8 cellular contexts compared by ENCODE assay signal in genomic region chr4:6472387-6473263, GRCh38. TPM values are rescaled to one million over a fixed set of nuclear protein-coding genes. Genes with fewer than 3 reads are reported as not detected.
DNase-seq lines count a peak whose midpoint lies in the region; ATAC-seq, FAIRE-seq and TF ChIP-seq lines count a peak whose summit lies in the region.

TSS of gene PPP2R2C (minus strand) at chr4:6472614. CDS start at chr4:6472229, 385 bp downstream.

- no peaks in the 10 kb centered on the region for H3K4me1 ChIP-seq in right cardiac atrium (ENCODE audit: control insufficient read depth, insufficient read depth, low read length)
- H3K4me1 ChIP-seq in smooth muscle cell (ENCODE audit: low read depth) = peaks cover 11% of the 10 kb centered on the region

- DNase-seq in NCI-H345 (lab: John Stamatoyannopoulos, UW) = peak; percentile 19
- no peak for DNase-seq in NCI-H345 treated with DMSO at 0.1 percent for 48 hours (lab: John Stamatoyannopoulos, UW; ENCODE audit: unreplicated experiment)
- DNase-seq in T-helper 17 cell = no peak
- DNase-seq in right cardiac atrium = no peak
- no peak for DNase-seq in smooth muscle cell (lab: John Stamatoyannopoulos, UW; ENCODE audit: unreplicated experiment)
- DNase-seq in H54 (ENCODE audit: insufficient read length, low spot score) = no peak

- no peak within 1 kb of the TSS for H2AFZ ChIP-seq in smooth muscle cell (ENCODE audit: low read depth)

- H3K9me3 ChIP-seq in T-helper 17 cell (ENCODE audit: control insufficient read depth, low read length, poor library complexity, severe bottlenecking) (no peaks in the 10 kb centered on the region), right cardiac atrium (ENCODE audit: control insufficient read depth, low read length) (no peaks in the 10 kb centered on the region), smooth muscle cell (replicated peaks; ENCODE audit: low read depth) (no peaks in the 10 kb centered on the region)

- intact Hi-C loops in right cardiac atrium (cut with DNase I) = no loop called here

- H3K27ac ChIP-seq in right cardiac atrium (ENCODE audit: low read length) (no peak within 1 kb of the TSS), smooth muscle cell (ENCODE audit: low read depth) (no peak within 1 kb of the TSS)

- H3K27me3 ChIP-seq in right cardiac atrium (ENCODE audit: control insufficient read depth, insufficient read depth) (no peaks in the 10 kb centered on the region), smooth muscle cell (ENCODE audit: low read depth) (peaks cover 67% of the 10 kb centered on the region)

- FAIRE-seq in H54 (lab: Jason Lieb, UNC) = no peak

- ATAC-seq in T-helper 17 cell (no peak), right cardiac atrium (no peak), GM21447 (IDR thresholded peaks at IDR 0.05; ENCODE audit: unreplicated experiment) (no peak), GM19452 (IDR thresholded peaks at IDR 0.05; ENCODE audit: unreplicated experiment) (no peak)

- no peaks in the 10 kb centered on the region for H4K20me1 ChIP-seq in smooth muscle cell (ENCODE audit: low read depth)

- no peak within 1 kb of the TSS for H3K27ac Mint-ChIP-seq in T-helper 17 cell

- peak within 1 kb of the TSS; percentile 47 for H3K4me3 ChIP-seq in right cardiac atrium (ENCODE audit: low read length)
- peak within 1 kb of the TSS; percentile 45 for H3K4me3 ChIP-seq in smooth muscle cell

- peaks cover 61% of the 10 kb centered on the region for H3K27me3 Mint-ChIP-seq in T-helper 17 cell

- no peak for TF ChIP-seq POLR2A in H54 (IDR thresholded peaks at IDR 0.05; ENCODE audit: low read depth, low read length)

- peaks cover 8% of the 10 kb centered on the region for H3K36me3 Mint-ChIP-seq in T-helper 17 cell (ENCODE audit: low read depth)

- no peak for TF ChIP-seq CTCF in smooth muscle cell (IDR thresholded peaks at IDR 0.05; ENCODE audit: borderline replicate concordance, insufficient read depth, poor library complexity, severe bottlenecking)

- 2% methylated on average over 81 of the region's 86 CpGs for WGBS in right cardiac atrium
- whole genome bisulfite sequencing in smooth muscle cell (ENCODE audit: low lambda C conversion rate) = 23% methylated on average over 16 of the region's 86 CpGs

- H3K4me2 ChIP-seq in smooth muscle cell = peak within 1 kb of the TSS; percentile 94

- no peak within 1 kb of the TSS for H3K9ac ChIP-seq in smooth muscle cell (ENCODE audit: low read depth)

- no peaks in the 10 kb centered on the region for H3K79me2 ChIP-seq in smooth muscle cell (ENCODE audit: low read depth)

- H3K4me1 Mint-ChIP-seq in T-helper 17 cell = peaks cover 4% of the 10 kb centered on the region

- H3K4me3 Mint-ChIP-seq in T-helper 17 cell = peak within 1 kb of the TSS; percentile 70

- no peaks in the 10 kb centered on the region for H3K36me3 ChIP-seq in smooth muscle cell (ENCODE audit: low read depth)

- H3F3A ChIP-seq in smooth muscle cell (ENCODE audit: low read depth) = no peaks in the 10 kb centered on the region

RNA-seq across cellular contexts. Expression of gene PPP2R2C, which starts in this region (rescaled TPM):
- total RNA-seq in T-helper 17 cell (not detected), right cardiac atrium (1 to 10 TPM; 2.3 to 7.2 (median 4.7) TPM), smooth muscle cell (0.76 and 1.8 TPM in 2 replicates)
- polyA plus RNA-seq in right cardiac atrium (2.8 TPM), smooth muscle cell (0.54 and 0.76 TPM in 2 replicates)
